In genomic region chr17:39750131-39751015, GRCh38 we compare ENCODE assay signal across 10 cellular contexts. TPM values are rescaled to one million over a fixed set of nuclear protein-coding genes. Genes with fewer than 3 reads are reported as not detected.
DNase-seq lines count a peak whose midpoint lies in the region; ATAC-seq, FAIRE-seq and TF ChIP-seq lines count a peak whose summit lies in the region.
"Had no signal": no experiment of that assay in that cellular context is flagged by ENCODE, and none has a peak within 500 bp of the region (broad histone marks: within the 10 kb centered on the region; RNA-seq: fewer than 3 reads in every experiment).

No MANE protein-coding gene starts in this region.

- no peak overlapping the region for H3K56ac ChIP-seq in H1 (replicated peaks; ENCODE audit: insufficient read length, low read depth, low read length)

- H4K91ac ChIP-seq in H1 (replicated peaks; ENCODE audit: insufficient read length, low read length) = peak overlapping the region; percentile 62

- H2BK120ac ChIP-seq in H1 (replicated peaks; ENCODE audit: low read depth, low read length) = peak overlapping the region; percentile 48

- H3K23ac ChIP-seq in H1 (ENCODE audit: insufficient read length) = no peak overlapping the region

- no peak for TF ChIP-seq CTCF in HEK293 (tag by site-specific recombination; IDR thresholded peaks at IDR 0.05)
- TF ChIP-seq CTCF in H1 (IDR thresholded peaks at IDR 0.05; ENCODE audit: control extremely low read depth in 1 of 3, insufficient read depth in 1 of 3, low read depth in 1 of 3, low read length in 3 of 3) = no peak
- no peak for TF ChIP-seq CTCF in osteoblast (IDR thresholded peaks at IDR 0.05; ENCODE audit: extremely low read depth, low read depth, low read length)
- no peak for TF ChIP-seq CTCF in ovary (IDR thresholded peaks at IDR 0.05)

- peak overlapping the region; percentile 81; the same call in 1 of the 2 replicates for H2BK12ac ChIP-seq in H1 (ENCODE audit: low read depth, low read length)

- intact Hi-C loops in ovary (cut with DNase I) = loop anchor here (5.0 kb wide), 2 partner anchors 123 to 128 kb away; partner anchors contain the start of gene PPP1R1B (in 1 of the 4)

- H3K9me3 ChIP-seq in HEK293 (ENCODE audit: control insufficient read depth, insufficient read depth, low read depth, low read length) (no peaks in the 10 kb centered on the region), H1 (ENCODE audit: insufficient read depth in 2 of 2, low read depth in 1 of 2, low read length in 1 of 2) (no peaks in the 10 kb centered on the region), osteoblast (ENCODE audit: low read depth, low read length) (no peaks in the 10 kb centered on the region), ovary (no peaks in the 10 kb centered on the region)

- no peak overlapping the region; the same call in 1 of the 2 replicates for H4K8ac ChIP-seq in H1 (ENCODE audit: extremely low read depth, insufficient read depth, low read length)

- POLR2A ChIA-PET in HEK293 (lab: Yijun Ruan, JAX) (interaction anchor here (1.0 kb wide), 1 partner anchor 20 kb away, joined by 3 read pairs; the partner anchor contains the start of gene MIEN1), H1 (lab: Charles Lee; ENCODE audit: partially characterized antibody) (interaction anchor here (0.7 to 8.1 kb wide), 6 partner anchors 8 to 80 kb away, joined by 3 to 54 read pairs (median 3); partner anchors contain the start of gene MIEN1)

- no peak overlapping the region; a peak in 1 of 7 replicates for H3K9ac ChIP-seq in H1 (replicated peaks in 1 of 4; ENCODE audit: extremely low read depth in 1 of 4, low read depth in 3 of 4, low read length in 3 of 4)

- 0 out of 2 replicates have a peak overlapping the region, but pooled peaks have one; percentile 5 for H3K18ac ChIP-seq in H1 (ENCODE audit: extremely low read depth, low read length)

- CTCF ChIA-PET in HEK293 (lab: Yijun Ruan, JAX) = interaction anchor here (0.6 to 10.1 kb wide), 5 partner anchors 9 to 127 kb away, joined by 3 to 140 read pairs (median 5); partner anchors contain the start of genes MIEN1 and PPP1R1B
- CTCF ChIA-PET in H1 (lab: Charles Lee; ENCODE audit: partially characterized antibody) = interaction anchor here (0.7 to 8.2 kb wide), 11 partner anchors 7 to 128 kb away, joined by 3 to 102 read pairs (median 3); partner anchors contain the start of gene MIEN1

- H3K79me1 ChIP-seq in H1 (ENCODE audit: low read depth, low read length) = no peaks in the 10 kb centered on the region

- FAIRE-seq in H1 (lab: Jason Lieb, UNC) = no peak

- peak overlapping the region; percentile 19 for H3K4ac ChIP-seq in H1 (replicated peaks; ENCODE audit: insufficient read length, low read depth, low read length)

- H3K4me1 ChIP-seq in HEK293 (ENCODE audit: control insufficient read depth, insufficient read depth, low read length) (peaks cover 4% of the 10 kb centered on the region; the same call in 1 of the 2 replicates), H1 (replicated peaks in 1 of 4; ENCODE audit: control insufficient read depth in 3 of 4, insufficient read depth in 4 of 4, low read length in 3 of 4) (peaks cover 2 to 20% (median 13%) of the 10 kb centered on the region in 4 experiments), osteoblast (ENCODE audit: insufficient read depth, low read length) (peaks cover 5% of the 10 kb centered on the region), ovary (ENCODE audit: insufficient read depth) (no peaks in the 10 kb centered on the region)

- no peak for TF ChIP-seq EP300 in H1 (IDR thresholded peaks at IDR 0.05; ENCODE audit: borderline replicate concordance in 1 of 2, low read depth in 2 of 2, low read length in 2 of 2)
- TF ChIP-seq EP300 in ovary (IDR thresholded peaks at IDR 0.05) = no peak

- H3K4me3 ChIP-seq in HEK293 (ENCODE audit: low read depth, low read length) = no peak overlapping the region
- H3K4me3 ChIP-seq in H1 (ENCODE audit: extremely low read depth in 1 of 4, insufficient read depth in 2 of 4, low read depth in 3 of 4, low read length in 4 of 4) = no peak overlapping the region
- H3K4me3 ChIP-seq in osteoblast (ENCODE audit: insufficient read depth, low read length) = no peak overlapping the region
- no peak overlapping the region for H3K4me3 ChIP-seq in ovary

- H2BK20ac ChIP-seq in H1 (ENCODE audit: low read length) = peak overlapping the region; percentile 73; the same call in 1 of the 2 replicates

- H3K27ac ChIP-seq in HEK293 (ENCODE audit: extremely low read depth, low read depth, low read length) (peak overlapping the region; percentile 14; the same call in 1 of the 2 replicates), H1 (ENCODE audit: low read depth, low read length) (peak overlapping the region; percentile 48; the same call in 1 of the 2 replicates), osteoblast (ENCODE audit: low read depth, low read length) (no peak overlapping the region), ovary (no peak overlapping the region)
- H3K27ac ChIP-seq: C4-2B had no signal

- no peak for ATAC-seq in HG02642 (IDR thresholded peaks at IDR 0.05; ENCODE audit: poor library complexity, unreplicated experiment)

- H2AFZ ChIP-seq in H1 (ENCODE audit: low read length) (no peak overlapping the region), osteoblast (ENCODE audit: low read length) (no peak overlapping the region)

- H3K4me2 ChIP-seq in H1 (ENCODE audit: insufficient read depth in 1 of 2, low read depth in 2 of 2, low read length in 2 of 2) (no peak overlapping the region), osteoblast (ENCODE audit: insufficient read depth, low read length) (no peak overlapping the region)

- H2BK15ac ChIP-seq in H1 (ENCODE audit: low read length) = no peak overlapping the region

- H4K20me1 ChIP-seq in H1 (replicated peaks in 1 of 2; ENCODE audit: control insufficient read depth in 1 of 2, insufficient read depth in 2 of 2, low read length in 2 of 2) = no peaks in the 10 kb centered on the region
- H4K20me1 ChIP-seq in osteoblast (ENCODE audit: insufficient read depth, low read length) = no peaks in the 10 kb centered on the region

- H3K23me2 ChIP-seq in H1 (ENCODE audit: low read depth, low read length) = peaks cover 7% of the 10 kb centered on the region; the same call in 1 of the 2 replicates

- in situ Hi-C loops in Caki2 (cut with HindIII; ENCODE audit: low pct_unique_long_range_greater_than_20kb, low sequenced_read_pairs) = no loop called here

- DNase-seq in Caki2 (ENCODE audit: low read depth) (peak; percentile 50), H1 (ENCODE audit: low read depth in 1 of 2, low spot score in 2 of 2) (no peak), osteoblast (ENCODE audit: insufficient read length, low spot score, missing footprints) (peak; percentile 83), hypothalamus (lab: John Stamatoyannopoulos, UW) (no peak), ovary (no peak), activated T-cell treated with anti-CD3 and anti-CD28 coated beads for 4 hours (no peak)
- DNase-seq: Karpas-422 had no signal

- WGBS in H1 (ENCODE audit: extremely low coverage in 1 of 2, insufficient coverage in 1 of 2, insufficient read length in 1 of 2, insufficient replicate concordance in 2 of 2, low coverage in 1 of 2, low lambda C conversion rate in 2 of 2, missing lambda C conversion rate in 1 of 2), 2 experiments = 86% methylated on average over 9 of the region's 9 CpGs; no CpG with 5 or more reads in 1 of the 2 experiments
- 55 to 64% (median 58%) methylated on average over 9 of the region's 9 CpGs for WGBS in ovary, 3 donors

- peak overlapping the region; percentile 73; the same call in 1 of the 2 replicates for H2BK5ac ChIP-seq in H1 (ENCODE audit: low read depth, low read length)

- H3K36me3 ChIP-seq in HEK293 (ENCODE audit: control insufficient read depth in 2 of 2, insufficient read depth in 1 of 2, low read length in 2 of 2) (no peaks in the 10 kb centered on the region), H1 (ENCODE audit: control insufficient read depth in 2 of 4, insufficient read depth in 4 of 4, low read length in 3 of 4) (peaks cover 0 to 14% (median 7%) of the 10 kb centered on the region in 4 experiments; a peak in 5 of 8 replicates), osteoblast (ENCODE audit: insufficient read depth, low read length) (no peaks in the 10 kb centered on the region), ovary (no peaks in the 10 kb centered on the region)

- no peak overlapping the region for H3K14ac ChIP-seq in H1 (ENCODE audit: insufficient read length)

- H3K79me2 ChIP-seq in H1 (ENCODE audit: control insufficient read depth in 1 of 2, insufficient read depth in 2 of 2, low read length in 2 of 2) (no peaks in the 10 kb centered on the region), osteoblast (ENCODE audit: insufficient read depth, low read length) (no peaks in the 10 kb centered on the region)

- no peak overlapping the region for H4K5ac ChIP-seq in H1 (ENCODE audit: insufficient read length, low read depth, low read length)

- H3K27me3 ChIP-seq in H1 (replicated peaks in 1 of 4; ENCODE audit: control insufficient read depth in 3 of 4, extremely low read depth in 1 of 4, insufficient read depth in 3 of 4, low read length in 3 of 4) (peaks cover 0 to 3% (median 2%) of the 10 kb centered on the region in 4 experiments; a peak in 2 of 7 replicates), osteoblast (ENCODE audit: insufficient read depth, low read length) (no peaks in the 10 kb centered on the region), ovary (no peaks in the 10 kb centered on the region)

- TF ChIP-seq RAD21 in H1 (IDR thresholded peaks at IDR 0.05 in 1 of 2, conservative IDR thresholded peaks at IDR 0.05 in 1 of 2; ENCODE audit: low read depth in 2 of 2, low read length in 2 of 2) = no peak

- TF ChIP-seq POLR2A in H1 (IDR thresholded peaks at IDR 0.05; ENCODE audit: control extremely low read depth in 1 of 2, low read depth in 2 of 2, low read length in 2 of 2) (no peak), ovary (IDR thresholded peaks at IDR 0.05) (no peak)

- peak overlapping the region; percentile 7; the same call in 1 of the 2 replicates for H2AK5ac ChIP-seq in H1 (ENCODE audit: low read depth, low read length)

RNA-seq across cellular contexts. Expression of gene GRB7, which starts 12.6 kb away (rescaled TPM):
- total RNA-seq in Caki2 (2014; rRNA removed; shearing (Covaris generic); ENCODE audit: low replicate concordance) = 28.3 and 29.4 TPM in 2 replicates
- 30.9 and 32.2 TPM in 2 replicates for total RNA-seq in H1 (2021; fragmentation: NEBNext Ultra II Directional; extraction: Animal tissue kit (Norgen Biotek cat#: 25700))
- polyA plus RNA-seq in H1 (2011; rRNA removed) = 41.5 and 61.7 TPM in 2 replicates
- polyA plus RNA-seq in H1 (2011; cell fraction: cytosol; rRNA removed) = 33.0 TPM
- polyA plus RNA-seq in H1 (2011; cell fraction: nucleus; rRNA removed) = 110 TPM
- 31.1 to 38.6 TPM (median 35.7 TPM) in 4 replicates for polyA plus RNA-seq in H1 (2012, experiment 1 of 2)
- polyA plus RNA-seq in H1 (2012, experiment 2 of 2) = 33.5 TPM
- polyA plus RNA-seq in H1 (2013, experiment 1 of 2) = 26.5 TPM
- polyA plus RNA-seq in H1 (2013, experiment 2 of 2) = 24.6 TPM
- polyA minus RNA-seq in H1 (2011; rRNA and poly(A)+ RNA removed) = 25.6 and 31.4 TPM in 2 replicates
- 25.5 TPM for polyA minus RNA-seq in H1 (2011; cell fraction: cytosol; rRNA and poly(A)+ RNA removed)
- polyA minus RNA-seq in H1 (2011; cell fraction: nucleus; rRNA and poly(A)+ RNA removed) = 36.4 TPM
- under 0.01 and 0.29 TPM in 2 replicates for total RNA-seq in osteoblast
- total RNA-seq in ovary = 10 to 100 TPM in 1 of 7 donors, 1 to 10 TPM in 5, under 1 TPM in 1; 0.51 to 63.0 (median 2.7) TPM
- 1 to 10 TPM in 1 of 2 donors, under 1 TPM in 1; 0.23 to 1.8 TPM for polyA plus RNA-seq in ovary

RNA-seq across cellular contexts. Expression of gene MIEN1, which starts 20.0 kb away (rescaled TPM):
- total RNA-seq in Caki2 (2014; rRNA removed; shearing (Covaris generic); ENCODE audit: low replicate concordance) = 61.8 and 63.2 TPM in 2 replicates
- 29.6 and 30.0 TPM in 2 replicates for total RNA-seq in H1 (2021; fragmentation: NEBNext Ultra II Directional; extraction: Animal tissue kit (Norgen Biotek cat#: 25700))
- polyA plus RNA-seq in H1 (2011; rRNA removed) (54.9 and 57.9 TPM in 2 replicates), ovary (10 to 100 TPM; 33.0 to 64.9 TPM)
- 54.6 TPM for polyA plus RNA-seq in H1 (2011; cell fraction: cytosol; rRNA removed)
- polyA plus RNA-seq in H1 (2011; cell fraction: nucleus; rRNA removed) = 42.7 TPM
- 37.9 to 58.0 TPM (median 50.9 TPM) in 4 replicates for polyA plus RNA-seq in H1 (2012, experiment 1 of 2)
- polyA plus RNA-seq in H1 (2012, experiment 2 of 2) = 59.0 TPM
- polyA plus RNA-seq in H1 (2013, experiment 1 of 2) = 49.1 TPM
- 49.1 TPM for polyA plus RNA-seq in H1 (2013, experiment 2 of 2)
- 20.0 and 21.9 TPM in 2 replicates for polyA minus RNA-seq in H1 (2011; rRNA and poly(A)+ RNA removed)
- 19.7 TPM for polyA minus RNA-seq in H1 (2011; cell fraction: cytosol; rRNA and poly(A)+ RNA removed)
- polyA minus RNA-seq in H1 (2011; cell fraction: nucleus; rRNA and poly(A)+ RNA removed) = 24.2 TPM
- total RNA-seq in osteoblast (14.8 and 16.5 TPM in 2 replicates), ovary (10 to 100 TPM; 20.2 to 51.4 (median 23.4) TPM)

RNA-seq across cellular contexts. Expression of gene ERBB2, which starts 50.5 kb away (rescaled TPM):
- 46.1 and 51.1 TPM in 2 replicates for total RNA-seq in Caki2 (2014; rRNA removed; shearing (Covaris generic); ENCODE audit: low replicate concordance)
- total RNA-seq in H1 (2021; fragmentation: NEBNext Ultra II Directional; extraction: Animal tissue kit (Norgen Biotek cat#: 25700)) = 394 and 403 TPM in 2 replicates
- 183 and 278 TPM in 2 replicates for polyA plus RNA-seq in H1 (2011; rRNA removed)
- polyA plus RNA-seq in H1 (2011; cell fraction: cytosol; rRNA removed) = 174 TPM
- polyA plus RNA-seq in H1 (2011; cell fraction: nucleus; rRNA removed) = 329 TPM
- polyA plus RNA-seq in H1 (2012, experiment 1 of 2) = 181 to 248 TPM (median 223 TPM) in 4 replicates
- 260 TPM for polyA plus RNA-seq in H1 (2012, experiment 2 of 2)
- 199 TPM for polyA plus RNA-seq in H1 (2013, experiment 1 of 2)
- 211 TPM for polyA plus RNA-seq in H1 (2013, experiment 2 of 2)
- polyA minus RNA-seq in H1 (2011; rRNA and poly(A)+ RNA removed) = 255 and 261 TPM in 2 replicates
- polyA minus RNA-seq in H1 (2011; cell fraction: cytosol; rRNA and poly(A)+ RNA removed) = 264 TPM
- 204 TPM for polyA minus RNA-seq in H1 (2011; cell fraction: nucleus; rRNA and poly(A)+ RNA removed)
- 40.4 and 44.2 TPM in 2 replicates for total RNA-seq in osteoblast
- 10 to 100 TPM; 26.1 to 66.3 (median 53.5) TPM for total RNA-seq in ovary
- 10 to 100 TPM; 20.1 to 24.1 TPM for polyA plus RNA-seq in ovary

Comparison
In these comparisons a context has a peak if more than half of its experiments do, and no peak if none do; other contexts are left out.
1. DNase-seq: peak in Caki2 (single experiment) and osteoblast (single experiment); none in H1 (0 of 2), hypothalamus (0 of 51), ovary (0 of 5) and activated T-cell treated with anti-CD3 and anti-CD28 coated beads for 4 hours (single experiment).
2. H3K27ac ChIP-seq: peak in HEK293 (single experiment) and H1 (single experiment); none in osteoblast (single experiment) and ovary (0 of 2).